19 cellular contexts compared by ENCODE assay signal in the genomic region with DNA sequence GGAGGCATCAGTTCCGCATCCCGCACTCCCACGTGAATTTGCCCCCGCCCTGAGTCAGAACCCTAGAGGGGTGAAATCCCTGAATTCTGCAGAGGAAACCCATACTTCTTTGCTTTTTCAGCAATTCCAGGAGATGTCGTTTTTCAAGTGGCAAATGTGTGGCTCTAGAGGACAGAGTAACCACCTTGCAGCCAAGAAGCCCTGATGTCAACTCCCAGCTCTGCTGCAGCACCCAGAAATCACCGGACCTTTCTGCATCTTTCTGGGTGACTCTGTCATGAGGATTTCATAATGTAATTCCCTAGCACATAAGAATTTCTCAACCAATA. TPM values are rescaled to one million over a fixed set of nuclear protein-coding genes. Genes with fewer than 3 reads are reported as not detected.
DNase-seq lines count a peak whose midpoint lies in the region; ATAC-seq, FAIRE-seq and TF ChIP-seq lines count a peak whose summit lies in the region.
"Had no signal": no experiment of that assay in that cellular context is flagged by ENCODE, and none has a peak within 500 bp of the region (broad histone marks: within the 10 kb centered on the region; RNA-seq: fewer than 3 reads in every experiment).

No MANE protein-coding gene starts in this region.

- POLR2A ChIA-PET in A549 (lab: Yijun Ruan, JAX) = interaction anchor here (0.5 kb wide), 1 partner anchor 60 kb away, joined by 3 read pairs; no protein-coding TSS in a partner anchor

- no peak for FAIRE-seq in A549 (lab: Jason Lieb, UNC)
- FAIRE-seq: H1 had no signal

- peak overlapping the region in 1 of 2 experiments; percentile 72; a peak in 3 of 6 replicates for H3K27ac ChIP-seq in A549
- H3K27ac ChIP-seq in HL-60 (replicated peaks) = peak overlapping the region; percentile 89
- peak overlapping the region in 1 of 4 donors; percentile 17 for H3K27ac ChIP-seq in gastroesophageal sphincter
- H3K27ac ChIP-seq in sigmoid colon = peak overlapping the region in 2 of 4 donors; percentile 42 to 53

- DNase-seq in A549 (ENCODE audit: low read depth in 1 of 2, low spot score in 1 of 2) (no peak), HL-60 (ENCODE audit: low read depth in 1 of 2, low spot score in 1 of 2) (no peak), pons (ENCODE audit: low spot score) (peak; percentile 37), sigmoid colon (no peak), DMS53 treated with DMSO at 0.1 percent for 48 hours (lab: John Stamatoyannopoulos, UW; ENCODE audit: unreplicated experiment) (no peak)
- no peak for DNase-seq in stimulated activated naive CD4-positive, alpha-beta T cell (lab: John Stamatoyannopoulos, UW)
- DNase-seq: DND-41; effector CD4-positive, alpha-beta T cell; esophagus squamous epithelium; NCI-H1105 treated with DMSO at 0.1 percent for 48 hours; NCI-H2081; NCI-H446 treated with DMSO at 0.1 percent for 48 hours; stimulated activated CD4-positive, alpha-beta T cell treated with anti-CD3 and anti-CD28 coated beads, Interleukin-12 subunit alpha, Interleukin-12 subunit beta, amount 100 ng/mL, for 4 hours had no signal

- TF ChIP-seq RAD21 in A549 (conservative IDR thresholded peaks at IDR 0.05 in 1 of 2, IDR thresholded peaks at IDR 0.05 in 1 of 2) = no peak

- 66% methylated on average over 6 of the region's 6 CpGs for WGBS in A549 (ENCODE audit: missing lambda C conversion rate)
- 75 to 96% methylated on average over 1 to 6 of the region's 6 CpGs for WGBS in gastroesophageal sphincter (ENCODE audit: low coverage in 1 of 2), 2 donors
- 48 to 81% methylated on average over 6 of the region's 6 CpGs for WGBS in sigmoid colon, 2 donors

- peaks cover 24% of the 10 kb centered on the region for H3K4me1 ChIP-seq in A549
- peaks cover 0 to 3% (median 0%) of the 10 kb centered on the region in 3 donors for H3K4me1 ChIP-seq in gastroesophageal sphincter
- H3K4me1 ChIP-seq in sigmoid colon = peaks cover 0 to 8% (median 0%) of the 10 kb centered on the region in 4 donors
- H3K4me1 ChIP-seq: ascending aorta had no signal

- ATAC-seq in A549 (no peak), gastroesophageal sphincter (peak; percentile 26), GM21360 (IDR thresholded peaks at IDR 0.05; ENCODE audit: unreplicated experiment) (no peak)

- CTCF ChIA-PET in A549 (lab: Yijun Ruan, JAX) = interaction anchor here (1.0 kb wide), 1 partner anchor 14 kb away, joined by 4 read pairs; no protein-coding TSS in a partner anchor

- TF ChIP-seq POLR2A in A549 (IDR thresholded peaks at IDR 0.05; ENCODE audit: low read length) (no peak), gastroesophageal sphincter (IDR thresholded peaks at IDR 0.05) (no peak), sigmoid colon (IDR thresholded peaks at IDR 0.05) (no peak)

- no peaks in the 10 kb centered on the region for H3K36me3 ChIP-seq in gastroesophageal sphincter
- H3K36me3 ChIP-seq in sigmoid colon = no peaks in the 10 kb centered on the region
- H3K36me3 ChIP-seq: ascending aorta, esophagus squamous epithelium had no signal

- H3K9me3 ChIP-seq in A549 (no peaks in the 10 kb centered on the region), gastroesophageal sphincter (no peaks in the 10 kb centered on the region), sigmoid colon (no peaks in the 10 kb centered on the region)
- H3K9me3 ChIP-seq: ascending aorta, esophagus squamous epithelium had no signal

- H3K27me3 ChIP-seq in HL-60 (ENCODE audit: insufficient read depth, poor library complexity, severe bottlenecking) = no peaks in the 10 kb centered on the region
- no peaks in the 10 kb centered on the region for H3K27me3 ChIP-seq in gastroesophageal sphincter
- no peaks in the 10 kb centered on the region for H3K27me3 ChIP-seq in sigmoid colon
- H3K27me3 ChIP-seq: ascending aorta had no signal

- peak overlapping the region; percentile 65 for H3K4me2 ChIP-seq in A549

- TF ChIP-seq CTCF in A549 (IDR thresholded peaks at IDR 0.05) = no peak
- TF ChIP-seq CTCF in HL-60 (IDR thresholded peaks at IDR 0.05; ENCODE audit: insufficient read depth, low read length) = no peak
- TF ChIP-seq CTCF in gastroesophageal sphincter (IDR thresholded peaks at IDR 0.05) = no peak
- no peak for TF ChIP-seq CTCF in sigmoid colon (IDR thresholded peaks at IDR 0.05)

- H3K4me3 ChIP-seq in A549 (no peak overlapping the region), HL-60 (replicated peaks; ENCODE audit: insufficient read depth, low read length) (peak overlapping the region; percentile 24), gastroesophageal sphincter (no peak overlapping the region), sigmoid colon (no peak overlapping the region)
- H3K4me3 ChIP-seq: ascending aorta, esophagus squamous epithelium had no signal

- TF ChIP-seq EP300 in A549 (IDR thresholded peaks at IDR 0.05) (no peak), gastroesophageal sphincter (IDR thresholded peaks at IDR 0.05) (no peak), sigmoid colon (IDR thresholded peaks at IDR 0.05) (no peak)

- intact Hi-C loops in sigmoid colon (cut with DNase I) = no loop called here

TF ChIP-seq in A549, 52 proteins besides CTCF, POLR2A, EP300 and RAD21:
- TF ChIP-seq, protein P1, sequence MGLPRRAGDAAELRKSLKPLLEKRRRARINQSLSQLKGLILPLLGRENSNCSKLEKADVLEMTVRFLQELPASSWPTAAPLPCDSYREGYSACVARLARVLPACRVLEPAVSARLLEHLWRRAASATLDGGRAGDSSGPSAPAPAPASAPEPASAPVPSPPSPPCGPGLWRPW (IDR thresholded peaks at IDR 0.05) = no peak
- TF ChIP-seq HOXB13 (CRISPR knock-in tag; IDR thresholded peaks at IDR 0.05; ENCODE audit: low read depth) = no peak
- no peak for TF ChIP-seq ZSCAN20 (CRISPR knock-in tag; IDR thresholded peaks at IDR 0.05)
- TF ChIP-seq FOSL2 (IDR thresholded peaks at IDR 0.05) = no peak
- TF ChIP-seq FOSL2 (CRISPR knock-in tag; IDR thresholded peaks at IDR 0.05) = no peak
- no peak for TF ChIP-seq HOXA7 (CRISPR knock-in tag; IDR thresholded peaks at IDR 0.05)
- TF ChIP-seq JUNB (IDR thresholded peaks at IDR 0.05) = no peak
- TF ChIP-seq NR3C1 (IDR thresholded peaks at IDR 0.05) = no peak
- TF ChIP-seq, protein P2, sequence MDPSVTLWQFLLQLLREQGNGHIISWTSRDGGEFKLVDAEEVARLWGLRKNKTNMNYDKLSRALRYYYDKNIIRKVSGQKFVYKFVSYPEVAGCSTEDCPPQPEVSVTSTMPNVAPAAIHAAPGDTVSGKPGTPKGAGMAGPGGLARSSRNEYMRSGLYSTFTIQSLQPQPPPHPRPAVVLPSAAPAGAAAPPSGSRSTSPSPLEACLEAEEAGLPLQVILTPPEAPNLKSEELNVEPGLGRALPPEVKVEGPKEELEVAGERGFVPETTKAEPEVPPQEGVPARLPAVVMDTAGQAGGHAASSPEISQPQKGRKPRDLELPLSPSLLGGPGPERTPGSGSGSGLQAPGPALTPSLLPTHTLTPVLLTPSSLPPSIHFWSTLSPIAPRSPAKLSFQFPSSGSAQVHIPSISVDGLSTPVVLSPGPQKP (IDR thresholded peaks at IDR 0.05; ENCODE audit: low read depth, low read length) = no peak
- TF ChIP-seq MAFK (IDR thresholded peaks at IDR 0.05; ENCODE audit: partially characterized antibody) = no peak
- TF ChIP-seq RNF2 (IDR thresholded peaks at IDR 0.05; ENCODE audit: borderline replicate concordance, low read depth) = no peak
- no peak for TF ChIP-seq JUN (IDR thresholded peaks at IDR 0.05)
- TF ChIP-seq CHD4 (IDR thresholded peaks at IDR 0.05; ENCODE audit: borderline replicate concordance) = no peak
- TF ChIP-seq, protein P3, sequence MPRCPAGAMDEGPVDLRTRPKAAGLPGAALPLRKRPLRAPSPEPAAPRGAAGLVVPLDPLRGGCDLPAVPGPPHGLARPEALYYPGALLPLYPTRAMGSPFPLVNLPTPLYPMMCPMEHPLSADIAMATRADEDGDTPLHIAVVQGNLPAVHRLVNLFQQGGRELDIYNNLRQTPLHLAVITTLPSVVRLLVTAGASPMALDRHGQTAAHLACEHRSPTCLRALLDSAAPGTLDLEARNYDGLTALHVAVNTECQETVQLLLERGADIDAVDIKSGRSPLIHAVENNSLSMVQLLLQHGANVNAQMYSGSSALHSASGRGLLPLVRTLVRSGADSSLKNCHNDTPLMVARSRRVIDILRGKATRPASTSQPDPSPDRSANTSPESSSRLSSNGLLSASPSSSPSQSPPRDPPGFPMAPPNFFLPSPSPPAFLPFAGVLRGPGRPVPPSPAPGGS (IDR thresholded peaks at IDR 0.05) = no peak
- no peak for TF ChIP-seq EHF (CRISPR knock-in tag; IDR thresholded peaks at IDR 0.05)
- no peak for TF ChIP-seq KDM1A (IDR thresholded peaks at IDR 0.05; ENCODE audit: low read depth)

RNA-seq across cellular contexts. Expression of a gene that starts 56.5 kb away (rescaled TPM):
- polyA plus RNA-seq in A549 (2011; rRNA removed) = 0.09 and 0.14 TPM in 2 replicates
- polyA plus RNA-seq in A549 (2012; cell fraction: cytosol; rRNA removed) = 0.06 and 0.12 TPM in 2 replicates
- polyA plus RNA-seq in A549 (2012; cell fraction: nucleus; rRNA removed) = 0.06 and 0.08 TPM in 2 replicates
- polyA plus RNA-seq in A549 (2017; fragmentation: RNase III; extraction: RNeasy Plus Mini Kit Qiagen cat#74134 plus additional on column Dnase treatment) = 0.05 to 0.16 TPM (median 0.07 TPM) in 3 replicates
- polyA minus RNA-seq in A549 (2011; rRNA and poly(A)+ RNA removed) = not detected in 2 replicates
- total RNA-seq in gastroesophageal sphincter = 10 to 100 TPM in 3 of 4 donors, 1 to 10 TPM in 1; 3.2 to 23.0 (median 11.9) TPM
- 1 to 10 TPM; 1.2 to 6.7 (median 3.5) TPM for total RNA-seq in sigmoid colon
- 1 to 10 TPM in 1 of 3 donors, under 1 TPM in 1, not detected in 1; 0.23 to 1.1 TPM for polyA plus RNA-seq in sigmoid colon
- total RNA-seq: activated CD8-positive, alpha-beta memory T cell treated with anti-CD3 and anti-CD28 coated beads for 36 hours; glomerular endothelial cell had no signal
